Comparison of ENCODE assay signal across 8 cellular contexts in genomic region chr19:34171539-34171876, GRCh38. TPM values are rescaled to one million over a fixed set of nuclear protein-coding genes. Genes with fewer than 3 reads are reported as not detected.
DNase-seq lines count a peak whose midpoint lies in the region; ATAC-seq lines count a peak whose summit lies in the region.

No MANE protein-coding gene starts in this region.

- H3K27ac ChIP-seq in Karpas-422 (ENCODE audit: low read length): peak overlapping the region; percentile 85

- H3K27me3 Mint-ChIP-seq in activated naive CD8-positive, alpha-beta T cell treated with anti-CD3 and anti-CD28 coated beads, Interleukin-2, amount 50 U/mL, for 24 hours: no peaks in the 10 kb centered on the region

- H3K27ac Mint-ChIP-seq in activated naive CD8-positive, alpha-beta T cell treated with anti-CD3 and anti-CD28 coated beads, Interleukin-2, amount 50 U/mL, for 24 hours: peak overlapping the region; percentile 100

- no peaks in the 10 kb centered on the region for H3K27me3 ChIP-seq in Karpas-422 (ENCODE audit: low read length)

- peak overlapping the region; percentile 95 for H3K9ac ChIP-seq in Karpas-422 (ENCODE audit: low read length)

- DNase-seq in EH (ENCODE audit: low read depth) (peak; percentile 81), Karpas-422 (no peak), iPS-NIHi7 (ENCODE audit: extremely low spot score) (peak; percentile 17)
- DNase-seq in activated naive CD8-positive, alpha-beta T cell treated with anti-CD3 and anti-CD28 coated beads, Interleukin-2, amount 50 U/mL, for 24 hours: peak; percentile 55
- peak; percentile 40 to 61 for DNase-seq in stimulated activated CD4-positive, alpha-beta T cell treated with anti-CD3 and anti-CD28 coated beads, Interleukin-4, amount 100 ng/mL, for 48 hours (ENCODE audit: low read depth in 2 of 2)
- DNase-seq in effector CD8-positive, alpha-beta T cell (lab: John Stamatoyannopoulos, UW): no peak

- no peaks in the 10 kb centered on the region for H3K9me2 ChIP-seq in Karpas-422 (replicated peaks; ENCODE audit: insufficient read depth, low read length)

- peak; percentile 14 for ATAC-seq in GM21381 (IDR thresholded peaks at IDR 0.05; ENCODE audit: unreplicated experiment)
- peak; percentile 90 for ATAC-seq in activated naive CD8-positive, alpha-beta T cell treated with anti-CD3 and anti-CD28 coated beads, Interleukin-2, amount 50 U/mL, for 24 hours
- no peak for ATAC-seq in GM21528 (IDR thresholded peaks at IDR 0.05; ENCODE audit: low FRiP score, unreplicated experiment)

- H3K9me3 ChIP-seq in Karpas-422 (ENCODE audit: low read length): no peaks in the 10 kb centered on the region

- H3K36me3 ChIP-seq in Karpas-422 (ENCODE audit: insufficient read depth, low read length): peaks cover 9% of the 10 kb centered on the region

- H3K36me3 Mint-ChIP-seq in activated naive CD8-positive, alpha-beta T cell treated with anti-CD3 and anti-CD28 coated beads, Interleukin-2, amount 50 U/mL, for 24 hours (ENCODE audit: low read depth): peaks cover 12% of the 10 kb centered on the region

- H2AFZ ChIP-seq in Karpas-422 (ENCODE audit: low read length): peak overlapping the region; percentile 1; the same call in 1 of the 2 replicates

- H4K20me1 ChIP-seq in Karpas-422 (ENCODE audit: insufficient read depth, low read depth, low read length): peaks cover 10% of the 10 kb centered on the region

- H3K4me3 Mint-ChIP-seq in activated naive CD8-positive, alpha-beta T cell treated with anti-CD3 and anti-CD28 coated beads, Interleukin-2, amount 50 U/mL, for 24 hours: peak overlapping the region; percentile 93

- peaks cover 37% of the 10 kb centered on the region for H3K4me1 Mint-ChIP-seq in activated naive CD8-positive, alpha-beta T cell treated with anti-CD3 and anti-CD28 coated beads, Interleukin-2, amount 50 U/mL, for 24 hours

- peak overlapping the region; percentile 67 for H3K4me2 ChIP-seq in Karpas-422 (ENCODE audit: low read depth, low read length, poor library complexity, severe bottlenecking)

- H3K4me3 ChIP-seq in Karpas-422 (ENCODE audit: low read length): peak overlapping the region; percentile 80

- no peaks in the 10 kb centered on the region for H3K9me3 Mint-ChIP-seq in activated naive CD8-positive, alpha-beta T cell treated with anti-CD3 and anti-CD28 coated beads, Interleukin-2, amount 50 U/mL, for 24 hours

- peaks cover 42% of the 10 kb centered on the region for H3K79me2 ChIP-seq in Karpas-422 (ENCODE audit: low read length)

- peaks cover 49% of the 10 kb centered on the region for H3K4me1 ChIP-seq in Karpas-422 (ENCODE audit: low read length)

RNA-seq across cellular contexts. Expression of gene LSM14A, which starts 0.8 kb away (rescaled TPM):
- total RNA-seq in Karpas-422 (2014; rRNA removed; shearing (Covaris generic); ENCODE audit: low replicate concordance): 171 and 205 TPM in 2 replicates

Comparison
In these comparisons a context has a peak if more than half of its experiments do, and no peak if none do; other contexts are left out.
1. DNase-seq: peak in EH (single experiment), activated naive CD8-positive, alpha-beta T cell treated with anti-CD3 and anti-CD28 coated beads, Interleukin-2, amount 50 U/mL, for 24 hours (single experiment), iPS-NIHi7 (single experiment) and stimulated activated CD4-positive, alpha-beta T cell treated with anti-CD3 and anti-CD28 coated beads, Interleukin-4, amount 100 ng/mL, for 48 hours (2 of 2); none in Karpas-422 (single experiment) and effector CD8-positive, alpha-beta T cell (single experiment).